Comparison of ENCODE assay signal across 18 cellular contexts in the genomic region with DNA sequence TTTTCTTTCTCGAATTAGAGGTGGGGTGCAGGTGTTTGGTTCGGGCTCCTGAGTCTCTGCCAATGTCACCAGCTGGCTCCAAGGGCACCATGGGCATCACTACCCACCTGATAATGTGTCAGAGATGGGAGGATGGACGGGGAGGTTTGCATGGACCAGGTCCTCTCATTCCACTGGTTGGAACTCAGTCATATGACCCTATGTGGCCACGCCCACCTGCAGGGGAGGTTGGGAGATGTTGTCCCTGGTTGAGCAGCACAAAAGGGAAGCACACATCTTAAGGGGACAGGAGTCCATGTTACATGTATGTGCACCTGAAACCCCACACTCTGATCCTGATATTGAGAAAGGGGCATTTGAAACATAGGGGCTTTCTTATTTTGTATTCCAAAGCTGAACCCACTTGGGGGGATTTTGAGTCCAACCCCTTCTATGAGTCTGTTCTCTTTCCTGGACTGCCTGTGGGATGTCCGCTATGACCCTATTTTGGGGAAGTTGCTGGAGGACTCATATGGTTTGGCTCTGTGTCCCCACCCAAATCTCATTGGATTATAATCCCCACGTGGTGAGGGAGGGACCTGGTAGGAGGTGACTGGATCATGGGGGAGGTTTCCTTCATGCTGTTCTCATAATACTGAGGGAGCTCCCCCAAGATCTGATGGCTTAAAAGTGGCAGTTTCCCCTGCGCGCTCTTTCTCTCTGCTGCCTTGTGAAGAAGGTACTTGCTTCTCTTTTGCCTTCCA.
"Had no signal": no experiment of that assay in that cellular context is flagged by ENCODE, and none has a peak within 500 bp of the region (broad histone marks: within the 10 kb centered on the region; RNA-seq: fewer than 3 reads in every experiment).

No MANE protein-coding gene starts in this region.

- ATAC-seq: activated CD8-positive, alpha-beta T cell treated with anti-CD3 and anti-CD28 coated beads, Interleukin-2, amount 10 ng/mL, durations not matched to agents 7 days and 5 days; lower lobe of right lung; naive thymus-derived CD8-positive, alpha-beta T cell; psoas muscle; right cardiac atrium had no signal

- FAIRE-seq: endothelial cell of umbilical vein had no signal

- DNase-seq: activated CD4-positive, alpha-beta T cell treated with anti-CD3 and anti-CD28 coated beads, Interleukin-2, amount 10 ng/mL, durations not matched to agents 7 days and 5 days; activated CD4-positive, CD25-positive, alpha-beta regulatory T cell; activated CD8-positive, alpha-beta T cell treated with anti-CD3 and anti-CD28 coated beads, Interleukin-2, amount 10 ng/mL, durations not matched to agents 7 days and 5 days; activated naive CD4-positive, alpha-beta T cell treated with Interleukin-2 at 50 U/mL for 16 hours; activated naive CD8-positive, alpha-beta T cell treated with anti-CD3 and anti-CD28 coated beads, Interleukin-2, amount 10 ng/mL, durations not matched to agents 7 days and 5 days; activated T-cell treated with anti-CD3 and anti-CD28 coated beads, Interleukin-2, amount 50 U/mL, for 24 hours; amygdala; effector memory CD4-positive, alpha-beta T cell; islet precursor cell; lower lobe of right lung; naive thymus-derived CD8-positive, alpha-beta T cell; ovary; psoas muscle; right cardiac atrium; stimulated activated CD4-positive, alpha-beta T cell treated with anti-CD3 and anti-CD28 coated beads, Interleukin-2, amount 100 ng/mL, for 24 hours; stimulated activated naive CD4-positive, alpha-beta T cell treated with Interleukin-2 at 50 U/mL for 16 hours; tibial artery had no signal
